11 cellular contexts compared by ENCODE assay signal in genomic region chr17:61219460-61219859, GRCh38.
DNase-seq lines count a peak whose midpoint lies in the region; ATAC-seq and TF ChIP-seq lines count a peak whose summit lies in the region.
"Had no signal": no experiment of that assay in that cellular context is flagged by ENCODE, and none has a peak within 500 bp of the region (broad histone marks: within the 10 kb centered on the region; RNA-seq: fewer than 3 reads in every experiment).

No MANE protein-coding gene starts in this region.

- peaks cover 0 to 4% (median 1%) of the 10 kb centered on the region in 4 donors for H3K4me1 ChIP-seq in tibial nerve

- H4K20me1 ChIP-seq in neural cell (ENCODE audit: insufficient read depth), result no peaks in the 10 kb centered on the region

- H3K9ac ChIP-seq in neural cell (ENCODE audit: low read length), result no peak overlapping the region

- H3K9me2 ChIP-seq in neural cell (ENCODE audit: insufficient read depth, low read length), result no peaks in the 10 kb centered on the region

- TF ChIP-seq POLR2A in tibial nerve (IDR thresholded peaks at IDR 0.05), result no peak

- no peak overlapping the region for H3K4me2 ChIP-seq in neural cell (ENCODE audit: low read length)

- no peak for ATAC-seq in HG02840 (IDR thresholded peaks at IDR 0.05; ENCODE audit: low FRiP score, unreplicated experiment)
- ATAC-seq in HG03457 (IDR thresholded peaks at IDR 0.05; ENCODE audit: unreplicated experiment), result no peak

- H3K4me3 ChIP-seq in fibroblast of the aortic adventitia (ENCODE audit: low read depth, low read length) (no peak overlapping the region), neural cell (ENCODE audit: low read length) (no peak overlapping the region), tibial nerve (no peak overlapping the region)

- DNase-seq in AG20443 (ENCODE audit: low spot score) (peak; percentile 39), NCI-H460 (ENCODE audit: extremely low read depth, low read depth) (peak; percentile 17), fibroblast of the aortic adventitia (ENCODE audit: low read depth) (peak; percentile 25), OCI-M1 (lab: John Stamatoyannopoulos, UW) (no peak), tibial nerve (ENCODE audit: low spot score in 2 of 2) (no peak)
- DNase-seq: activated CD4-positive, alpha-beta T cell treated with anti-CD3 and anti-CD28 coated beads, Interleukin-2, amount 50 U/mL, for 4 hours; CD4-positive, alpha-beta memory T cell; NCI-H1436 had no signal

- H3K9me3 ChIP-seq in neural cell (ENCODE audit: low read length) (no peaks in the 10 kb centered on the region), tibial nerve (no peaks in the 10 kb centered on the region)

- no peak overlapping the region for H2AFZ ChIP-seq in neural cell (ENCODE audit: low read depth, low read length)

- H3K79me2 ChIP-seq in neural cell (replicated peaks; ENCODE audit: insufficient read depth, low read length), result no peaks in the 10 kb centered on the region

- no peaks in the 10 kb centered on the region for H3K36me3 ChIP-seq in neural cell (ENCODE audit: insufficient read depth, low read length)
- H3K36me3 ChIP-seq in tibial nerve, result no peaks in the 10 kb centered on the region

- 67 to 71% methylated on average over 3 of the region's 3 CpGs for WGBS in tibial nerve, 2 donors

- no peak for TF ChIP-seq RAD21 in neural cell (conservative IDR thresholded peaks at IDR 0.05)

- H3F3A ChIP-seq in neural cell (ENCODE audit: insufficient read depth, low read length, poor library complexity, severe bottlenecking), result no peaks in the 10 kb centered on the region

- H3K27me3 ChIP-seq in neural cell (ENCODE audit: insufficient read depth, low read depth, low read length) (no peaks in the 10 kb centered on the region), tibial nerve (no peaks in the 10 kb centered on the region)

- H3K27ac ChIP-seq in neural cell (ENCODE audit: low read length), result no peak overlapping the region
- peak overlapping the region in 1 of 4 donors; percentile 2 for H3K27ac ChIP-seq in tibial nerve

- TF ChIP-seq CTCF in fibroblast of the aortic adventitia (IDR thresholded peaks at IDR 0.05; ENCODE audit: insufficient read depth, low read length), result no peak
- TF ChIP-seq CTCF in neural cell (IDR thresholded peaks at IDR 0.05; ENCODE audit: poor library complexity, severe bottlenecking), result no peak
- no peak for TF ChIP-seq CTCF in tibial nerve (IDR thresholded peaks at IDR 0.05)

- TF ChIP-seq EP300 in neural cell (conservative IDR thresholded peaks at IDR 0.05; ENCODE audit: poor library complexity, severe bottlenecking) (no peak), tibial nerve (IDR thresholded peaks at IDR 0.05) (no peak)

TF ChIP-seq in neural cell, 6 proteins besides CTCF, POLR2A, EP300 and RAD21:
- TF ChIP-seq POLR2AphosphoS5 (IDR thresholded peaks at IDR 0.05), result peak; percentile 20
- no peak for TF ChIP-seq TAF1 (IDR thresholded peaks at IDR 0.05; ENCODE audit: low read depth)

Comparison
In these comparisons a context has a peak if more than half of its experiments do, and no peak if none do; other contexts are left out.
1. DNase-seq: peak in AG20443 (single experiment), NCI-H460 (single experiment) and fibroblast of the aortic adventitia (single experiment); none in OCI-M1 (single experiment) and tibial nerve (0 of 2).